Comparison of ENCODE assay signal across 31 cellular contexts in the genomic region with DNA sequence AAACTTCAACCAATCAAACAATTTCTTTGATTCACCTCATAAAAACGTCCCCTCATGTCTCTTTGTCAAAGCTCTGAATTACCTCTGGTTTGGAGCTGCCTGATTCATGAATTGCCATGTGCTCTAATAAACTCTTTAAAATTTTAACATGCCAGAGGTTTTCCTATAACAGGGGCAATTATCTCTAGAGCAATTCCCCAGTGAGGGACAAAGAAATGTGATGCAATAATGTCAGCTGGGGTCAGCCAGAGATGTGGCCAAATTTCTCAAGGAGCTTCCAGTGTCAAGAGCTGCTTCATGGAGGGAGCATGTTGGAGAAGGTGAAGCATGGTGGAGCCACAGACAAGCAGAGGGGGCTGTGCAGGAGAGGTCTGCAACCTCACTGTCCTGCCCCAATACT. TPM values are rescaled to one million over a fixed set of nuclear protein-coding genes. Genes with fewer than 3 reads are reported as not detected.
A peak's percentile ranks its signal among the peaks of the same experiment; 100 is the strongest.
DNase-seq lines count a peak whose midpoint lies in the region; ATAC-seq, FAIRE-seq and TF ChIP-seq lines count a peak whose summit lies in the region.
"Had no signal": no experiment of that assay in that cellular context is flagged by ENCODE, and none has a peak within 500 bp of the region (broad histone marks: within the 10 kb centered on the region; RNA-seq: fewer than 3 reads in every experiment).

No MANE protein-coding gene starts in this region.

- H3K27me3 ChIP-seq in HepG2 (ENCODE audit: control insufficient read depth in 1 of 2, insufficient read depth in 2 of 2, low read length in 2 of 2) (no peaks in the 10 kb centered on the region), right lobe of liver (no peaks in the 10 kb centered on the region), K562 (ENCODE audit: control insufficient read depth in 2 of 2, insufficient read depth in 2 of 2, low read length in 2 of 2) (no peaks in the 10 kb centered on the region), left ventricle myocardium inferior (ENCODE audit: low read depth) (no peaks in the 10 kb centered on the region)
- H3K27me3 ChIP-seq: BE2C, neutrophil, thyroid gland had no signal

- no peaks in the 10 kb centered on the region for H4K20me1 ChIP-seq in HepG2 (ENCODE audit: insufficient read depth, low read length)
- no peaks in the 10 kb centered on the region for H4K20me1 ChIP-seq in K562 (replicated peaks; ENCODE audit: control insufficient read depth, insufficient read depth, low read length)

- H2AFZ ChIP-seq in HepG2 (ENCODE audit: low read length): no peak overlapping the region
- H2AFZ ChIP-seq in K562 (ENCODE audit: low read depth, low read length): no peak overlapping the region

- BruUV-seq in HepG2 (replicated peaks; lab: Mats Ljungman, UMichigan): no TSS peak
- BruUV-seq in K562 (replicated peaks; lab: Mats Ljungman, UMichigan): no TSS peak

- ATAC-seq in HepG2 (no peak), right lobe of liver (no peak), K562 (no peak), HG02759 (IDR thresholded peaks at IDR 0.05; ENCODE audit: unreplicated experiment) (no peak)
- ATAC-seq: foreskin keratinocyte had no signal

- H3K9ac ChIP-seq in HepG2 (ENCODE audit: insufficient read depth, low read depth, low read length) (no peak overlapping the region), K562 (ENCODE audit: insufficient read depth in 1 of 2, low read depth in 2 of 2, low read length in 2 of 2) (no peak overlapping the region)

- no peaks in the 10 kb centered on the region for H3K9me3 ChIP-seq in HepG2 (ENCODE audit: low read length)
- H3K9me3 ChIP-seq in right lobe of liver: no peaks in the 10 kb centered on the region
- H3K9me3 ChIP-seq in K562 (replicated peaks; ENCODE audit: control insufficient read depth, insufficient read depth, low read depth, low read length): no peaks in the 10 kb centered on the region
- no peaks in the 10 kb centered on the region for H3K9me3 ChIP-seq in left ventricle myocardium inferior (replicated peaks)
- H3K9me3 ChIP-seq: BE2C, neutrophil, prostate gland, thyroid gland had no signal

- POLR2A ChIA-PET in HepG2 (lab: Yijun Ruan, JAX) (no interaction called here), K562 (lab: Yijun Ruan, JAX) (no interaction called here)

- no peak overlapping the region for H3K27ac ChIP-seq in HepG2 (ENCODE audit: extremely low read length, insufficient read depth, low read length)
- no peak overlapping the region for H3K27ac ChIP-seq in right lobe of liver
- no peak overlapping the region for H3K27ac ChIP-seq in K562 (ENCODE audit: extremely low read depth, low read depth, low read length)
- H3K27ac ChIP-seq in left ventricle myocardium inferior (replicated peaks): peak overlapping the region; percentile 22
- H3K27ac ChIP-seq: foreskin keratinocyte, neutrophil, prostate gland, skin epidermis, thyroid gland had no signal

- H3K36me3 ChIP-seq in HepG2 (replicated peaks in 1 of 2; ENCODE audit: control insufficient read depth in 1 of 2, insufficient read depth in 2 of 2, low read length in 2 of 2) (no peaks in the 10 kb centered on the region), right lobe of liver (no peaks in the 10 kb centered on the region), K562 (ENCODE audit: control insufficient read depth, insufficient read depth, low read length) (no peaks in the 10 kb centered on the region), left ventricle myocardium inferior (no peaks in the 10 kb centered on the region)
- H3K36me3 ChIP-seq: BE2C, neutrophil, prostate gland, thyroid gland had no signal

- H3K9me1 ChIP-seq in K562 (ENCODE audit: control insufficient read depth, insufficient read depth, low read length): no peaks in the 10 kb centered on the region

- H3K79me2 ChIP-seq in HepG2 (ENCODE audit: insufficient read depth, low read length) (no peaks in the 10 kb centered on the region), K562 (ENCODE audit: control insufficient read depth, insufficient read depth, low read length) (no peaks in the 10 kb centered on the region)

- in situ Hi-C loops in HepG2 (cut with HindIII; ENCODE audit: extremely low pct_ligation_motif_present, low pct_unique_long_range_greater_than_20kb): loop anchor here (5.0 kb wide), 1 partner anchor 131 kb away; no protein-coding TSS in a partner anchor
- in situ Hi-C loops in K562 (cut with MboI): loop anchor here (25.0 kb wide), 1 partner anchor 596 kb away; no protein-coding TSS in a partner anchor

- 0% methylated on average over 1 of the region's 1 CpG for WGBS in HepG2 (ENCODE audit: low lambda C conversion rate)
- WGBS in right lobe of liver (ENCODE audit: insufficient coverage, low coverage, low lambda C conversion rate, missing lambda C conversion rate): 38% methylated on average over 1 of the region's 1 CpG
- WGBS in K562 (ENCODE audit: insufficient coverage, low coverage, missing lambda C conversion rate): 0% methylated on average over 1 of the region's 1 CpG

- no peak for DNase-seq in HepG2 (ENCODE audit: low spot score)
- no peak for DNase-seq in right lobe of liver
- DNase-seq in K562 (ENCODE audit: extremely low read depth in 1 of 4, low spot score in 3 of 4): no peak
- DNase-seq in left ventricle myocardium inferior: peak; percentile 19
- no peak for DNase-seq in NCI-H446 (lab: John Stamatoyannopoulos, UW)
- no peak for DNase-seq in EL
- no peak for DNase-seq in DMS153 treated with DMSO at 0.1 percent for 48 hours (lab: John Stamatoyannopoulos, UW; ENCODE audit: unreplicated experiment)
- DNase-seq: activated CD4-positive, alpha-beta memory T cell treated with anti-CD3 and anti-CD28 coated beads for 36 hours; activated CD4-positive, CD25-positive, alpha-beta regulatory T cell treated with anti-CD3 and anti-CD28 coated beads, Interleukin-2, amount 50 U/mL, for 72 hours; activated CD8-positive, alpha-beta memory T cell treated with anti-CD3 and anti-CD28 coated beads, Interleukin-2, amount 50 U/mL, for 48 hours; BE2C; DMS79 treated with DMSO at 0.1 percent for 48 hours; effector CD4-positive, alpha-beta T cell; foreskin keratinocyte; hippocampal formation; left cardiac atrium; mesenchymal stem cell; NCI-H1105; NCI-H2029 treated with DMSO at 0.1 percent for 48 hours; NCI-H2227 treated with DMSO at 0.1 percent for 48 hours; T-helper 1 cell had no signal

- no peak for TF ChIP-seq EP300 in HepG2 (IDR thresholded peaks at IDR 0.05; ENCODE audit: low read depth in 2 of 2, low read length in 2 of 2)
- no peak for TF ChIP-seq EP300 in HepG2 (CRISPR knock-in tag; IDR thresholded peaks at IDR 0.05; ENCODE audit: borderline replicate concordance)
- TF ChIP-seq EP300 in K562 (IDR thresholded peaks at IDR 0.05; ENCODE audit: low read length): no peak

- no peak for TF ChIP-seq POLR2A in HepG2 (IDR thresholded peaks at IDR 0.05; ENCODE audit: insufficient read depth in 1 of 2, low read depth in 2 of 2, low read length in 2 of 2)
- TF ChIP-seq POLR2A in right lobe of liver (IDR thresholded peaks at IDR 0.05): no peak
- no peak for TF ChIP-seq POLR2A in K562 (conservative IDR thresholded peaks at IDR 0.05)

- H3K4me1 ChIP-seq in HepG2 (ENCODE audit: insufficient read depth, low read length): no peaks in the 10 kb centered on the region
- H3K4me1 ChIP-seq in right lobe of liver: peaks cover 0 to 11% (median 0%) of the 10 kb centered on the region in 4 donors
- H3K4me1 ChIP-seq in K562 (replicated peaks in 1 of 2; ENCODE audit: control insufficient read depth in 2 of 2, insufficient read depth in 2 of 2, low read length in 2 of 2): no peaks in the 10 kb centered on the region
- peaks cover 27% of the 10 kb centered on the region for H3K4me1 ChIP-seq in left ventricle myocardium inferior
- H3K4me1 ChIP-seq: BE2C, foreskin keratinocyte, prostate gland had no signal

- CTCF ChIA-PET in HepG2 (lab: Yijun Ruan, JAX; ENCODE audit: low intra/inter-chr PET ratio, low total read pairs) (no interaction called here), K562 (lab: Yijun Ruan, JAX; ENCODE audit: low intra/inter-chr PET ratio) (no interaction called here)

- TF ChIP-seq RAD21 in HepG2 (CRISPR knock-in tag; IDR thresholded peaks at IDR 0.05) (no peak), K562 (CRISPR knock-in tag; conservative IDR thresholded peaks at IDR 0.05 in 1 of 2, IDR thresholded peaks at IDR 0.05 in 1 of 2) (no peak)

- TF ChIP-seq CTCF in HepG2 (CRISPR knock-in tag; IDR thresholded peaks at IDR 0.05): no peak
- no peak for TF ChIP-seq CTCF in right lobe of liver (IDR thresholded peaks at IDR 0.05)
- TF ChIP-seq CTCF in K562 (IDR thresholded peaks at IDR 0.05 in 2 of 3, conservative IDR thresholded peaks at IDR 0.05 in 1 of 3; ENCODE audit: insufficient read depth in 2 of 3, low read depth in 1 of 3, low read length in 3 of 3): no peak
- no peak for TF ChIP-seq CTCF in left ventricle myocardium inferior (IDR thresholded peaks at IDR 0.05; ENCODE audit: borderline replicate concordance)

- H3K4me3 ChIP-seq in HepG2 (replicated peaks in 1 of 3; ENCODE audit: insufficient read depth in 1 of 3, low read depth in 2 of 3, low read length in 3 of 3): no peak overlapping the region
- no peak overlapping the region for H3K4me3 ChIP-seq in right lobe of liver
- no peak overlapping the region for H3K4me3 ChIP-seq in K562
- no peak overlapping the region for H3K4me3 ChIP-seq in left ventricle myocardium inferior
- H3K4me3 ChIP-seq: GM12878, prostate gland, skin epidermis, thyroid gland had no signal

- intact Hi-C loops in HepG2 (cut with micrococcal nuclease; ENCODE audit: unreplicated experiment) (no loop called here), right lobe of liver (cut with DNase I) (loop anchor here in 1 of 2 donors (5.0 kb wide), 1 partner anchor 131 kb away; no protein-coding TSS in a partner anchor), K562 (cut with micrococcal nuclease) (no loop called here), left ventricle myocardium inferior (cut with micrococcal nuclease) (no loop called here)

- FAIRE-seq in HepG2 (lab: Jason Lieb, UNC): no peak
- FAIRE-seq in K562 (lab: Jason Lieb, UNC): no peak
- FAIRE-seq: A204.1, bronchial epithelial cell, colon had no signal

- H3K4me2 ChIP-seq in HepG2 (ENCODE audit: low read depth, low read length) (no peak overlapping the region), K562 (ENCODE audit: insufficient read depth, low read length) (no peak overlapping the region)

RNA-seq across cellular contexts. Expression of a gene that starts 38.7 kb away (rescaled TPM):
- not detected in 2 replicates for total RNA-seq in HepG2 (2016; rRNA removed; fragmentation: Illumina TruSeq; extraction: Trizol)
- not detected in 2 replicates for total RNA-seq in HepG2 (2016; cell fraction: cytosol; rRNA removed; fragmentation: Illumina TruSeq; extraction: Trizol; ENCODE audit: low read depth)
- total RNA-seq in HepG2 (2016; cell fraction: insoluble cytoplasmic fraction; rRNA removed; fragmentation: Illumina TruSeq; extraction: Trizol): not detected in 2 replicates
- total RNA-seq in HepG2 (2016; cell fraction: membrane; rRNA removed; fragmentation: Illumina TruSeq; extraction: Trizol): not detected in 2 replicates
- not detected in 2 replicates for total RNA-seq in HepG2 (2016; cell fraction: nucleus; rRNA removed; fragmentation: Illumina TruSeq; extraction: Trizol)
- polyA plus RNA-seq in HepG2 (2011; rRNA removed): not detected in 2 replicates
- polyA plus RNA-seq in HepG2 (2011; cell fraction: cytosol; rRNA removed): not detected in 2 replicates
- polyA plus RNA-seq in HepG2 (2011; cell fraction: nucleus; rRNA removed): not detected in 2 replicates
- polyA plus RNA-seq in HepG2 (2012): not detected in 2 replicates
- not detected in 2 replicates for polyA plus RNA-seq in HepG2 (2016; cell fraction: cytosol; fragmentation: Illumina TruSeq; extraction: Trizol; ENCODE audit: low read depth)
- not detected in 2 replicates for polyA plus RNA-seq in HepG2 (2016; cell fraction: insoluble cytoplasmic fraction; fragmentation: Illumina TruSeq; extraction: Trizol; ENCODE audit: low read depth)
- not detected in 2 replicates for polyA plus RNA-seq in HepG2 (2016; cell fraction: membrane; fragmentation: Illumina TruSeq; extraction: Trizol; ENCODE audit: low read depth)
- not detected in 2 replicates for polyA plus RNA-seq in HepG2 (2016; cell fraction: nucleus; fragmentation: Illumina TruSeq; extraction: Trizol; ENCODE audit: insufficient read depth, low read depth)
- polyA minus RNA-seq in HepG2 (2011; rRNA and poly(A)+ RNA removed; ENCODE audit: low replicate concordance): not detected in 2 replicates
- polyA minus RNA-seq in HepG2 (2011; cell fraction: cytosol; rRNA and poly(A)+ RNA removed): not detected in 2 replicates
- polyA minus RNA-seq in HepG2 (2011; cell fraction: nucleus; rRNA and poly(A)+ RNA removed): not detected in 2 replicates
- total RNA-seq in right lobe of liver: not detected
- 1.1 and 2.3 TPM in 2 replicates for total RNA-seq in K562 (2011; cell fraction: chromatin; rRNA removed; ENCODE audit: low replicate concordance)
- total RNA-seq in K562 (2011; cell fraction: nucleolus; rRNA removed): 1.5 and 1.7 TPM in 2 replicates
- total RNA-seq in K562 (2011; cell fraction: nucleoplasm; rRNA removed): 0.95 and 1.5 TPM in 2 replicates
- 11.6 and 12.3 TPM in 2 replicates for total RNA-seq in K562 (2014; rRNA removed)
- 16.9 and 18.9 TPM in 2 replicates for total RNA-seq in K562 (2014; rRNA removed; fragmentation: Illumina TruSeq; extraction: Trizol)
- total RNA-seq in K562 (2015; rRNA removed; fragmentation: Illumina TruSeq; extraction: Trizol): 13.1 and 13.4 TPM in 2 replicates
- 10.8 and 10.9 TPM in 2 replicates for total RNA-seq in K562 (2021)
- polyA plus RNA-seq in K562 (2011; rRNA removed): 0.61 and 3.6 TPM in 2 replicates
- 0.31 and 1.8 TPM in 2 replicates for polyA plus RNA-seq in K562 (2011; cell fraction: cytosol; rRNA removed)
- 0.25 and 0.67 TPM in 2 replicates for polyA plus RNA-seq in K562 (2011; cell fraction: nucleus; rRNA removed)
- 13.0 and 21.5 TPM in 2 replicates for polyA plus RNA-seq in K562 (2012)
- 14.9 and 15.7 TPM in 2 replicates for polyA plus RNA-seq in K562 (2014; fragmentation: Illumina TruSeq; extraction: Trizol)
- polyA plus RNA-seq in K562 (2014; fragmentation: Nextera tagmentation; extraction: Ambion mirVana): 10 to 100 TPM; 22.6 to 33.2 TPM
- polyA plus RNA-seq in K562 (2014; rRNA removed): 10.2 and 11.2 TPM in 2 replicates
- polyA minus RNA-seq in K562 (2011; rRNA and poly(A)+ RNA removed): 0.87 and 4.7 TPM in 2 replicates
- polyA minus RNA-seq in K562 (2011; cell fraction: cytosol; rRNA and poly(A)+ RNA removed): 1.7 TPM in 1 of 2 replicates, not detected in the other
- polyA minus RNA-seq in K562 (2011; cell fraction: nucleus; rRNA and poly(A)+ RNA removed): 0.67 TPM in 1 of 2 replicates, not detected in the other
- total RNA-seq in left ventricle myocardium inferior: not detected
- total RNA-seq: activated CD4-positive, alpha-beta memory T cell treated with anti-CD3 and anti-CD28 coated beads for 36 hours; bronchial epithelial cell; foreskin keratinocyte; GM12878; left cardiac atrium; RPMI7951; thyroid gland had no signal
- polyA plus RNA-seq: foreskin keratinocyte had no signal

RNA-seq across cellular contexts. Expression of a gene that starts 54.1 kb away (rescaled TPM):
- total RNA-seq in HepG2 (2016; rRNA removed; fragmentation: Illumina TruSeq; extraction: Trizol): not detected in 2 replicates
- not detected in 2 replicates for total RNA-seq in HepG2 (2016; cell fraction: cytosol; rRNA removed; fragmentation: Illumina TruSeq; extraction: Trizol; ENCODE audit: low read depth)
- not detected in 2 replicates for total RNA-seq in HepG2 (2016; cell fraction: insoluble cytoplasmic fraction; rRNA removed; fragmentation: Illumina TruSeq; extraction: Trizol)
- total RNA-seq in HepG2 (2016; cell fraction: membrane; rRNA removed; fragmentation: Illumina TruSeq; extraction: Trizol): not detected in 2 replicates
- total RNA-seq in HepG2 (2016; cell fraction: nucleus; rRNA removed; fragmentation: Illumina TruSeq; extraction: Trizol): not detected in 2 replicates
- polyA plus RNA-seq in HepG2 (2011; rRNA removed): not detected in 2 replicates
- polyA plus RNA-seq in HepG2 (2011; cell fraction: cytosol; rRNA removed): not detected in 2 replicates
- polyA plus RNA-seq in HepG2 (2011; cell fraction: nucleus; rRNA removed): not detected in 2 replicates
- 0.05 TPM in 1 of 2 replicates, not detected in the other for polyA plus RNA-seq in HepG2 (2012)
- not detected in 2 replicates for polyA plus RNA-seq in HepG2 (2016; cell fraction: cytosol; fragmentation: Illumina TruSeq; extraction: Trizol; ENCODE audit: low read depth)
- not detected in 2 replicates for polyA plus RNA-seq in HepG2 (2016; cell fraction: insoluble cytoplasmic fraction; fragmentation: Illumina TruSeq; extraction: Trizol; ENCODE audit: low read depth)
- polyA plus RNA-seq in HepG2 (2016; cell fraction: membrane; fragmentation: Illumina TruSeq; extraction: Trizol; ENCODE audit: low read depth): not detected in 2 replicates
- polyA plus RNA-seq in HepG2 (2016; cell fraction: nucleus; fragmentation: Illumina TruSeq; extraction: Trizol; ENCODE audit: insufficient read depth, low read depth): not detected in 2 replicates
- polyA minus RNA-seq in HepG2 (2011; rRNA and poly(A)+ RNA removed; ENCODE audit: low replicate concordance): 0.30 TPM in 1 of 2 replicates, not detected in the other
- polyA minus RNA-seq in HepG2 (2011; cell fraction: cytosol; rRNA and poly(A)+ RNA removed): not detected in 2 replicates
- polyA minus RNA-seq in HepG2 (2011; cell fraction: nucleus; rRNA and poly(A)+ RNA removed): not detected in 2 replicates
- 1 to 10 TPM; 2.9 to 8.3 (median 4.2) TPM for total RNA-seq in right lobe of liver
- total RNA-seq in K562 (2011; cell fraction: chromatin; rRNA removed; ENCODE audit: low replicate concordance): 0.07 and 0.92 TPM in 2 replicates
- total RNA-seq in K562 (2011; cell fraction: nucleolus; rRNA removed): under 0.01 and 0.50 TPM in 2 replicates
- total RNA-seq in K562 (2011; cell fraction: nucleoplasm; rRNA removed): 0.44 and 1.4 TPM in 2 replicates
- 0.08 and 0.09 TPM in 2 replicates for total RNA-seq in K562 (2014; rRNA removed)
- 0.57 and 0.84 TPM in 2 replicates for total RNA-seq in K562 (2014; rRNA removed; fragmentation: Illumina TruSeq; extraction: Trizol)
- total RNA-seq in K562 (2015; rRNA removed; fragmentation: Illumina TruSeq; extraction: Trizol): 0.51 and 0.60 TPM in 2 replicates
- total RNA-seq in K562 (2021): 0.60 and 1.1 TPM in 2 replicates
- polyA plus RNA-seq in K562 (2011; rRNA removed): 0.45 and 2.9 TPM in 2 replicates
- polyA plus RNA-seq in K562 (2011; cell fraction: cytosol; rRNA removed): 0.18 and 0.25 TPM in 2 replicates
- polyA plus RNA-seq in K562 (2011; cell fraction: nucleus; rRNA removed): 0.58 and 0.80 TPM in 2 replicates
- polyA plus RNA-seq in K562 (2012): 0.10 and 0.57 TPM in 2 replicates
- polyA plus RNA-seq in K562 (2014; fragmentation: Illumina TruSeq; extraction: Trizol): 0.26 and 0.36 TPM in 2 replicates
- under 1 TPM; 0.28 to 0.56 TPM for polyA plus RNA-seq in K562 (2014; fragmentation: Nextera tagmentation; extraction: Ambion mirVana)
- polyA plus RNA-seq in K562 (2014; rRNA removed): 0.05 and 0.32 TPM in 2 replicates
- polyA minus RNA-seq in K562 (2011; rRNA and poly(A)+ RNA removed): 1.1 and 5.6 TPM in 2 replicates
- 1.0 TPM in 1 of 2 replicates, not detected in the other for polyA minus RNA-seq in K562 (2011; cell fraction: cytosol; rRNA and poly(A)+ RNA removed)
- 1.2 and 1.7 TPM in 2 replicates for polyA minus RNA-seq in K562 (2011; cell fraction: nucleus; rRNA and poly(A)+ RNA removed)
- total RNA-seq in left ventricle myocardium inferior: 103 TPM
- total RNA-seq: activated CD4-positive, alpha-beta memory T cell treated with anti-CD3 and anti-CD28 coated beads for 36 hours; foreskin keratinocyte had no signal

Comparison
In these comparisons a context has a peak if more than half of its experiments do, and no peak if none do; other contexts are left out.
1. RNA of a gene that starts 54.1 kb away (total RNA-seq): 103 TPM in left ventricle myocardium inferior (single experiment); 2.9 to 8.3 TPM in right lobe of liver, under 0.01 to 1.4 TPM in K562 and not detected in HepG2; every median in the first group is over 10 times any median in the second.